Comparison of ENCODE assay signal across 19 cellular contexts in the genomic region with DNA sequence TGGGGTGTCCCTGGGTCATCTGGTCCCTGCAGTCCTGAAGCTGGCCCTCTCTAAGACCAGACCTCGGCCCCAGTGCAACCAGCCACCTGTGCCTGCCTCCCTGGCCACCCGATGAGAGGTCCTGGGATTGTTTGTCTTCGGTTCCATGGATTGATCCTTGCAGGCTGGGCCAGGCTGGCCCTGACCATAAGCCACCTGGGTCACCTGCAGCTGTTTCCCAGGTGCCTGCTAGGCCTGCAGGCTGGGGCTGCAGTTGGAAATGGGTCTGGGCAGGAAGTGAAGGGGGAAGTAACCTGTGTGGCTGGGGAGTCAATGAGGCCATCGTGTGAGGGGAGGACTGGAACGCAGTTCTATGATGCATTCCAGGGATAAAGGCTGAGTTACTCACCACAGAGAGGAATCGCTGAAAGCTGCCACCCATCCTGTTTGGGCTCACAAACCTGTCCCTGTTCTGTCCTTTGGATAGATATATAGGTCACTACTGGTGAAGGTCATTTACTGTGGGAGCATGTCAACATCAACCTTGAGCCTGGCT.
"Had no signal": no experiment of that assay in that cellular context is flagged by ENCODE, and none has a peak within 500 bp of the region (broad histone marks: within the 10 kb centered on the region; RNA-seq: fewer than 3 reads in every experiment).

No MANE protein-coding gene starts in this region.

- DNase-seq: activated CD4-positive, alpha-beta T cell treated with anti-CD3 and anti-CD28 coated beads, Interleukin-2, amount 10 ng/mL, durations not matched to agents 24 days and 14 days; activated CD4-positive, CD25-positive, alpha-beta regulatory T cell; activated CD8-positive, alpha-beta T cell treated with anti-CD3 and anti-CD28 coated beads for 36 hours; activated naive CD4-positive, alpha-beta T cell treated with Interleukin-2 at 50 U/mL for 16 hours; activated naive CD8-positive, alpha-beta T cell treated with anti-CD3 and anti-CD28 coated beads, Interleukin-2, amount 10 ng/mL, durations not matched to agents 7 days and 5 days; activated T-cell treated with anti-CD3 and anti-CD28 coated beads, Interleukin-2, amount 50 U/mL, for 1 hour; anterior cingulate cortex; brain microvascular endothelial cell; erythroblast; gastrocnemius medialis; head of caudate nucleus; kidney; nucleus accumbens; T1000; transverse colon had no signal

- H3K27ac ChIP-seq: brain microvascular endothelial cell, coronary artery, gastrocnemius medialis, suprapubic skin, transverse colon had no signal

- H3K4me3 ChIP-seq: coronary artery, gastrocnemius medialis, lung, suprapubic skin, transverse colon had no signal

- H3K36me3 ChIP-seq: brain microvascular endothelial cell, gastrocnemius medialis, suprapubic skin, transverse colon had no signal

- ATAC-seq: activated CD8-positive, alpha-beta T cell treated with anti-CD3 and anti-CD28 coated beads for 36 hours; gastrocnemius medialis; left lobe of liver had no signal

- H3K27me3 ChIP-seq: transverse colon had no signal

- H3K9me3 ChIP-seq: gastrocnemius medialis, suprapubic skin, transverse colon had no signal
